Comparison of ENCODE assay signal across 9 cellular contexts in genomic region chr9:4293293-4293931, GRCh38. TPM values are rescaled to one million over a fixed set of nuclear protein-coding genes. Genes with fewer than 3 reads are reported as not detected.
A peak's percentile ranks its signal among the peaks of the same experiment; 100 is the strongest.
DNase-seq lines count a peak whose midpoint lies in the region; ATAC-seq and TF ChIP-seq lines count a peak whose summit lies in the region.
"Had no signal": no experiment of that assay in that cellular context is flagged by ENCODE, and none has a peak within 500 bp of the region (broad histone marks: within the 10 kb centered on the region; RNA-seq: fewer than 3 reads in every experiment).

No MANE protein-coding gene starts in this region.

- in situ Hi-C loops in Panc1 (cut with HindIII; ENCODE audit: low pct_unique_long_range_greater_than_20kb, low sequenced_read_pairs): no loop called here

- H4K91ac ChIP-seq in trophoblast cell (ENCODE audit: low read depth, low read length): no peak overlapping the region

- BruUV-seq in Panc1 (replicated peaks; lab: Mats Ljungman, UMichigan): no TSS peak

- POLR2A ChIA-PET in Panc1 (lab: Charles Lee): no interaction called here

- no peak overlapping the region for H4K8ac ChIP-seq in trophoblast cell (ENCODE audit: low read depth, low read length)

- H3K4me2 ChIP-seq in trophoblast cell (ENCODE audit: low read length): no peak overlapping the region

- H3K4me1 ChIP-seq in Panc1 (ENCODE audit: control insufficient read depth, insufficient read depth, low read length) (peaks cover 2% of the 10 kb centered on the region), esophagus muscularis mucosa (peaks cover 0 to 38% (median 36%) of the 10 kb centered on the region in 4 donors), trophoblast cell (ENCODE audit: control insufficient read depth in 1 of 2, insufficient read depth in 2 of 2, low read length in 2 of 2) (peaks cover 0 to 8% of the 10 kb centered on the region in 2 experiments)

- no peak for TF ChIP-seq POLR2A in esophagus muscularis mucosa (IDR thresholded peaks at IDR 0.05; ENCODE audit: low read depth)

- no peak overlapping the region for H4K12ac ChIP-seq in trophoblast cell (ENCODE audit: low read depth, low read length)

- no peak; the same call in 1 of the 2 replicates for ATAC-seq in Panc1

- H3K79me2 ChIP-seq in trophoblast cell (ENCODE audit: control insufficient read depth, insufficient read depth, low read length, poor library complexity): peaks cover 6% of the 10 kb centered on the region

- no peak overlapping the region for H3K14ac ChIP-seq in trophoblast cell (ENCODE audit: low read length)

- no peak overlapping the region for H3K23ac ChIP-seq in trophoblast cell (ENCODE audit: low read length)

- H3K27ac Mint-ChIP-seq in activated T-helper 2 cell treated with anti-CD3 and anti-CD28 coated beads, Interferon-gamma antibody, Interleukin-2, Interleukin-4, amounts not matched to agents 10 μg/mL and 5 μg/mL and 100 μg/mL, durations not matched to agents 14 hours and 24 hours and 36 hours: no peak overlapping the region
- H3K27ac Mint-ChIP-seq: activated CD4-positive, alpha-beta memory T cell treated with anti-CD3 and anti-CD28 coated beads for 36 hours had no signal

- DNase-seq in CD1c-positive myeloid dendritic cell (ENCODE audit: extremely low spot score) (peak; percentile 79), Panc1 (ENCODE audit: low read depth, low spot score) (no peak), esophagus muscularis mucosa (ENCODE audit: extremely low spot score) (peak; percentile 79), trophoblast cell (peak; percentile 96 to 98), LoVo (ENCODE audit: low spot score) (no peak), NCI-H2227 (lab: John Stamatoyannopoulos, UW; ENCODE audit: unreplicated experiment) (no peak)
- DNase-seq in stimulated activated CD8-positive, alpha-beta memory T cell treated with anti-CD3 and anti-CD28 coated beads, Interleukin-4, amount 100 ng/mL, for 48 hours: no peak
- no peak for DNase-seq in activated T-helper 2 cell treated with anti-CD3 and anti-CD28 coated beads, Interferon-gamma antibody, Interleukin-2, Interleukin-4, amounts not matched to agents 10 μg/mL and 5 μg/mL and 100 μg/mL, durations not matched to agents 14 hours and 24 hours and 36 hours (ENCODE audit: low spot score)
- DNase-seq: activated CD4-positive, alpha-beta memory T cell treated with anti-CD3 and anti-CD28 coated beads for 36 hours had no signal

- TF ChIP-seq CTCF in Panc1 (IDR thresholded peaks at IDR 0.05) (no peak), esophagus muscularis mucosa (IDR thresholded peaks at IDR 0.05) (no peak)

- no peak overlapping the region for H2AK5ac ChIP-seq in trophoblast cell (ENCODE audit: low read length)

- intact Hi-C loops in Panc1 (cut with micrococcal nuclease; ENCODE audit: unreplicated experiment) (loop anchor here (10.0 kb wide), 2 partner anchors 49 to 149 kb away; no protein-coding TSS in a partner anchor), esophagus muscularis mucosa (cut with DNase I) (loop anchor here (10.0 kb wide), 1 partner anchor 219 kb away; no protein-coding TSS in a partner anchor)
- intact Hi-C loops in activated T-helper 2 cell treated with anti-CD3 and anti-CD28 coated beads, Interferon-gamma antibody, Interleukin-2, Interleukin-4, amounts not matched to agents 10 μg/mL and 5 μg/mL and 100 μg/mL, durations not matched to agents 14 hours and 24 hours and 36 hours (cut with micrococcal nuclease): no loop called here

- H2BK12ac ChIP-seq in trophoblast cell (ENCODE audit: low read length): no peak overlapping the region

- H3K9me3 Mint-ChIP-seq in activated T-helper 2 cell treated with anti-CD3 and anti-CD28 coated beads, Interferon-gamma antibody, Interleukin-2, Interleukin-4, amounts not matched to agents 10 μg/mL and 5 μg/mL and 100 μg/mL, durations not matched to agents 14 hours and 24 hours and 36 hours: no peaks in the 10 kb centered on the region
- H3K9me3 Mint-ChIP-seq: activated CD4-positive, alpha-beta memory T cell treated with anti-CD3 and anti-CD28 coated beads for 36 hours had no signal

- H3K79me1 ChIP-seq in trophoblast cell (ENCODE audit: low read length): peaks cover 19% of the 10 kb centered on the region

- no peak overlapping the region for H3K18ac ChIP-seq in trophoblast cell (ENCODE audit: low read length)

- peak overlapping the region; percentile 71 for H3K27ac ChIP-seq in Panc1 (ENCODE audit: low read length)
- peak overlapping the region; percentile 41 to 69 (median 66) for H3K27ac ChIP-seq in esophagus muscularis mucosa (replicated peaks in 1 of 4)
- peak overlapping the region; percentile 94 for H3K27ac ChIP-seq in trophoblast cell (ENCODE audit: low read depth, low read length)

- no peak overlapping the region for H2AFZ ChIP-seq in trophoblast cell (ENCODE audit: insufficient read depth, low read length, poor library complexity)

- H3K27me3 ChIP-seq in Panc1 (ENCODE audit: control insufficient read depth, insufficient read depth, low read length): no peaks in the 10 kb centered on the region
- H3K27me3 ChIP-seq in esophagus muscularis mucosa: no peaks in the 10 kb centered on the region
- H3K27me3 ChIP-seq in trophoblast cell (ENCODE audit: insufficient read depth, low read length): no peaks in the 10 kb centered on the region

- H3K4me3 ChIP-seq in Panc1 (ENCODE audit: low read depth in 2 of 2, low read length in 2 of 2) (peak overlapping the region in 1 of 2 experiments; percentile 16; a peak in 2 of 4 replicates), esophagus muscularis mucosa (no peak overlapping the region), trophoblast cell (ENCODE audit: low read depth, low read length) (no peak overlapping the region)

- peaks cover 25% of the 10 kb centered on the region for H3K4me1 Mint-ChIP-seq in activated T-helper 2 cell treated with anti-CD3 and anti-CD28 coated beads, Interferon-gamma antibody, Interleukin-2, Interleukin-4, amounts not matched to agents 10 μg/mL and 5 μg/mL and 100 μg/mL, durations not matched to agents 14 hours and 24 hours and 36 hours (ENCODE audit: low read depth)

- no peak overlapping the region for H2BK5ac ChIP-seq in trophoblast cell (ENCODE audit: low read depth, low read length, poor library complexity)

- no peaks in the 10 kb centered on the region for H3K36me3 ChIP-seq in Panc1 (ENCODE audit: control insufficient read depth, insufficient read depth, low read length)
- no peaks in the 10 kb centered on the region for H3K36me3 ChIP-seq in esophagus muscularis mucosa
- H3K36me3 ChIP-seq in trophoblast cell (ENCODE audit: control insufficient read depth in 1 of 2, insufficient read depth in 2 of 2, low read length in 2 of 2): no peaks in the 10 kb centered on the region

- H2BK120ac ChIP-seq in trophoblast cell (ENCODE audit: insufficient read depth, low read length, poor library complexity): no peak overlapping the region

- TF ChIP-seq EP300 in esophagus muscularis mucosa (IDR thresholded peaks at IDR 0.05): no peak

- peaks cover 43% of the 10 kb centered on the region for H3K27me3 Mint-ChIP-seq in activated T-helper 2 cell treated with anti-CD3 and anti-CD28 coated beads, Interferon-gamma antibody, Interleukin-2, Interleukin-4, amounts not matched to agents 10 μg/mL and 5 μg/mL and 100 μg/mL, durations not matched to agents 14 hours and 24 hours and 36 hours (ENCODE audit: low read depth)

- WGBS in esophagus muscularis mucosa: 40% methylated on average over 5 of the region's 5 CpGs
- WGBS in trophoblast cell (ENCODE audit: extremely low coverage, insufficient coverage, insufficient read length): no CpG with 5 or more reads among the region's 5 CpGs

- H3K9me3 ChIP-seq in Panc1 (ENCODE audit: control insufficient read depth, insufficient read depth, low read depth, low read length): no peaks in the 10 kb centered on the region
- H3K9me3 ChIP-seq in esophagus muscularis mucosa: no peaks in the 10 kb centered on the region
- no peaks in the 10 kb centered on the region for H3K9me3 ChIP-seq in trophoblast cell (ENCODE audit: insufficient read depth, low read depth, low read length)

- no peaks in the 10 kb centered on the region for H3K36me3 Mint-ChIP-seq in activated T-helper 2 cell treated with anti-CD3 and anti-CD28 coated beads, Interferon-gamma antibody, Interleukin-2, Interleukin-4, amounts not matched to agents 10 μg/mL and 5 μg/mL and 100 μg/mL, durations not matched to agents 14 hours and 24 hours and 36 hours (ENCODE audit: low read depth)
- H3K36me3 Mint-ChIP-seq: activated CD4-positive, alpha-beta memory T cell treated with anti-CD3 and anti-CD28 coated beads for 36 hours had no signal

- H3K4ac ChIP-seq in trophoblast cell (ENCODE audit: low read depth, low read length): no peak overlapping the region

- CTCF ChIA-PET in Panc1 (lab: Charles Lee): interaction anchor here (0.7 kb wide), 1 partner anchor 36 kb away, joined by 3 read pairs; no protein-coding TSS in a partner anchor

- H3K9ac ChIP-seq in trophoblast cell (ENCODE audit: low read length): no peak overlapping the region

- no peak overlapping the region for H3K4me3 Mint-ChIP-seq in activated T-helper 2 cell treated with anti-CD3 and anti-CD28 coated beads, Interferon-gamma antibody, Interleukin-2, Interleukin-4, amounts not matched to agents 10 μg/mL and 5 μg/mL and 100 μg/mL, durations not matched to agents 14 hours and 24 hours and 36 hours (ENCODE audit: low read depth)
- H3K4me3 Mint-ChIP-seq: activated CD4-positive, alpha-beta memory T cell treated with anti-CD3 and anti-CD28 coated beads for 36 hours had no signal

RNA-seq across cellular contexts. Expression of gene GLIS3, which starts 6.5 kb away (rescaled TPM):
- total RNA-seq in Panc1 (2021; ENCODE audit: unreplicated experiment) (12.7 TPM), esophagus muscularis mucosa (10 to 100 TPM; 14.6 to 34.1 (median 20.5) TPM)
- 3.6 TPM for polyA plus RNA-seq in Panc1 (2012; ENCODE audit: insufficient read length)
- 6.1 and 6.3 TPM in 2 replicates for polyA plus RNA-seq in trophoblast cell (2013)
- 2.6 and 2.8 TPM in 2 replicates for total RNA-seq in activated T-helper 2 cell treated with anti-CD3 and anti-CD28 coated beads, Interferon-gamma antibody, Interleukin-2, Interleukin-4, amounts not matched to agents 10 μg/mL and 5 μg/mL and 100 μg/mL, durations not matched to agents 14 hours and 24 hours and 36 hours

Comparison
In these comparisons a context has a peak if more than half of its experiments do, and no peak if none do; other contexts are left out.
1. DNase-seq: peak in CD1c-positive myeloid dendritic cell (single experiment), esophagus muscularis mucosa (single experiment) and trophoblast cell (2 of 2); none in Panc1 (single experiment), LoVo (single experiment), stimulated activated CD8-positive, alpha-beta memory T cell treated with anti-CD3 and anti-CD28 coated beads, Interleukin-4, amount 100 ng/mL, for 48 hours (single experiment), NCI-H2227 (single experiment) and activated T-helper 2 cell treated with anti-CD3 and anti-CD28 coated beads, Interferon-gamma antibody, Interleukin-2, Interleukin-4, amounts not matched to agents 10 μg/mL and 5 μg/mL and 100 μg/mL, durations not matched to agents 14 hours and 24 hours and 36 hours (single experiment).
2. Peak in every context shown above with its lines, with median percentiles within 50 percentile points of each other: H3K27ac ChIP-seq.